14 cellular contexts compared by ENCODE assay signal in genomic region chr19:43783636-43784035, GRCh38. TPM values are rescaled to one million over a fixed set of nuclear protein-coding genes. Genes with fewer than 3 reads are reported as not detected.
DNase-seq lines count a peak whose midpoint lies in the region; ATAC-seq and TF ChIP-seq lines count a peak whose summit lies in the region.
"Had no signal": no experiment of that assay in that cellular context is flagged by ENCODE, and none has a peak within 500 bp of the region (broad histone marks: within the 10 kb centered on the region; RNA-seq: fewer than 3 reads in every experiment).

No MANE protein-coding gene starts in this region.

- intact Hi-C loops in Caco-2 (cut with micrococcal nuclease; ENCODE audit: unreplicated experiment) (loop anchor here (10.0 kb wide), 2 partner anchors 119 to 189 kb away; partner anchors contain the start of genes IRGQ and ZNF576), IMR-90 (cut with micrococcal nuclease) (no loop called here), aorta (cut with DNase I) (loop anchor here (2.0 kb wide), 1 partner anchor 37 kb away; no protein-coding TSS in a partner anchor)

- no peak overlapping the region for H3K9ac ChIP-seq in IMR-90 (ENCODE audit: low read depth, low read length)

- no peak overlapping the region for H3K18ac ChIP-seq in IMR-90 (ENCODE audit: low read depth, low read length)

- in situ Hi-C loops in IMR-90 (cut with MboI; ENCODE audit: low sequenced_read_pairs): loop anchor here (5.0 kb wide), 1 partner anchor 36 kb away; no protein-coding TSS in a partner anchor

- no peak overlapping the region for H3K4me3 Mint-ChIP-seq in Caco-2 (ENCODE audit: unreplicated experiment)
- peak overlapping the region; percentile 73 for H3K4me3 Mint-ChIP-seq in activated naive CD8-positive, alpha-beta T cell
- H3K4me3 Mint-ChIP-seq in naive thymus-derived CD8-positive, alpha-beta T cell: peak overlapping the region; percentile 15 to 93 (median 84)
- H3K4me3 Mint-ChIP-seq: brain had no signal

- no peak for TF ChIP-seq RAD21 in IMR-90 (IDR thresholded peaks at IDR 0.05; ENCODE audit: low read length)

- no peak overlapping the region for H2BK5ac ChIP-seq in IMR-90 (ENCODE audit: low read depth, low read length, poor library complexity, severe bottlenecking)

- H3K27me3 ChIP-seq in Caco-2 (replicated peaks; ENCODE audit: control insufficient read depth, insufficient read depth, low read length) (no peaks in the 10 kb centered on the region), IMR-90 (ENCODE audit: control insufficient read depth, insufficient read depth, low read length) (no peaks in the 10 kb centered on the region), aorta (ENCODE audit: control insufficient read depth in 1 of 2, insufficient read depth in 2 of 2, low read length in 1 of 2) (no peaks in the 10 kb centered on the region)

- H3K4me1 ChIP-seq in Caco-2 (peaks cover 11% of the 10 kb centered on the region), IMR-90 (ENCODE audit: control insufficient read depth, insufficient read depth, low read length) (peaks cover 12% of the 10 kb centered on the region), aorta (ENCODE audit: control insufficient read depth in 1 of 2, insufficient read depth in 2 of 2, low read length in 2 of 2) (no peaks in the 10 kb centered on the region)

- H3K27ac Mint-ChIP-seq in Caco-2 (ENCODE audit: unreplicated experiment): peak overlapping the region; percentile 1
- peak overlapping the region; percentile 95 for H3K27ac Mint-ChIP-seq in activated naive CD8-positive, alpha-beta T cell
- H3K27ac Mint-ChIP-seq in naive thymus-derived CD8-positive, alpha-beta T cell: peak overlapping the region; percentile 91 to 99 (median 96)

- peak overlapping the region; percentile 83; the same call in 1 of the 2 replicates for H2AK5ac ChIP-seq in IMR-90 (ENCODE audit: low read depth, low read length)

- no peak overlapping the region for H2AK9ac ChIP-seq in IMR-90 (replicated peaks; ENCODE audit: low read depth, low read length, poor library complexity)

- H3K4ac ChIP-seq in IMR-90 (ENCODE audit: low read depth, low read length): 0 out of 2 replicates have a peak overlapping the region, but pooled peaks have one; percentile 50

- WGBS in IMR-90 (ENCODE audit: extremely low coverage in 2 of 2, insufficient read length in 1 of 2), 2 experiments: 89% methylated on average over 7 of the region's 8 CpGs; no CpG with 5 or more reads in 1 of the 2 experiments
- WGBS in aorta, 2 donors: 86 to 89% methylated on average over 8 of the region's 8 CpGs

- H2BK120ac ChIP-seq in IMR-90 (ENCODE audit: low read depth, low read length): peak overlapping the region; percentile 16; the same call in 1 of the 2 replicates

- no peak for TF ChIP-seq POLR2A in IMR-90 (IDR thresholded peaks at IDR 0.05; ENCODE audit: low read depth, low read length)

- H3K27me3 Mint-ChIP-seq in Caco-2 (ENCODE audit: insufficient read depth, unreplicated experiment): no peaks in the 10 kb centered on the region
- no peaks in the 10 kb centered on the region for H3K27me3 Mint-ChIP-seq in activated naive CD8-positive, alpha-beta T cell
- H3K27me3 Mint-ChIP-seq in naive thymus-derived CD8-positive, alpha-beta T cell: peaks cover 0 to 14% (median 3%) of the 10 kb centered on the region in 5 donors

- no peaks in the 10 kb centered on the region for H3K36me3 Mint-ChIP-seq in Caco-2 (ENCODE audit: insufficient read depth, unreplicated experiment)
- H3K36me3 Mint-ChIP-seq in activated naive CD8-positive, alpha-beta T cell: no peaks in the 10 kb centered on the region
- no peaks in the 10 kb centered on the region for H3K36me3 Mint-ChIP-seq in naive thymus-derived CD8-positive, alpha-beta T cell
- H3K36me3 Mint-ChIP-seq: brain had no signal

- H3K4me3 ChIP-seq in Caco-2 (ENCODE audit: low read depth, low read length) (no peak overlapping the region), IMR-90 (ENCODE audit: insufficient read depth, low read depth, low read length) (no peak overlapping the region), aorta (ENCODE audit: low read length in 2 of 2) (no peak overlapping the region)
- H3K4me3 ChIP-seq: heart left ventricle, tibial artery had no signal

- H4K5ac ChIP-seq in IMR-90 (ENCODE audit: low read depth, low read length): no peak overlapping the region

- H3K23ac ChIP-seq in IMR-90 (ENCODE audit: low read depth, low read length): no peak overlapping the region

- H2BK20ac ChIP-seq in IMR-90 (ENCODE audit: low read depth, low read length): peak overlapping the region; percentile 51

- no peak for TF ChIP-seq CTCF in Caco-2 (IDR thresholded peaks at IDR 0.05; ENCODE audit: insufficient read depth in 1 of 2, low read depth in 1 of 2, low read length in 1 of 2, severe bottlenecking in 1 of 2, unreplicated experiment in 1 of 2)
- no peak for TF ChIP-seq CTCF in IMR-90 (conservative IDR thresholded peaks at IDR 0.05; ENCODE audit: low read depth, low read length)

- H3K27ac ChIP-seq in IMR-90 (ENCODE audit: insufficient read depth, low read length) (no peak overlapping the region), aorta (ENCODE audit: low read depth in 1 of 2, low read length in 2 of 2) (no peak overlapping the region)
- H3K27ac ChIP-seq: tibial artery had no signal

- H3K9me3 ChIP-seq in Caco-2 (no peaks in the 10 kb centered on the region), IMR-90 (ENCODE audit: control insufficient read depth, insufficient read depth, low read length) (no peaks in the 10 kb centered on the region), aorta (ENCODE audit: control insufficient read depth, low read length) (no peaks in the 10 kb centered on the region)
- H3K9me3 ChIP-seq: heart left ventricle, tibial artery had no signal

- no peak overlapping the region; the same call in 1 of the 2 replicates for H4K91ac ChIP-seq in IMR-90 (ENCODE audit: insufficient read depth, low read depth, low read length)

- POLR2A ChIA-PET in Caco-2 (lab: Charles Lee): no interaction called here
- POLR2A ChIA-PET in IMR-90 (lab: Charles Lee; ENCODE audit: unreplicated experiment): no interaction called here
- POLR2A ChIA-PET in naive thymus-derived CD8-positive, alpha-beta T cell (lab: Charles Lee): interaction anchor here (1.2 to 2.8 kb wide), 2 partner anchors 19 to 38 kb away, joined by 4 to 8 read pairs; no protein-coding TSS in a partner anchor

- BruUV-seq in Caco-2 (replicated peaks; lab: Mats Ljungman, UMichigan): no TSS peak
- no TSS peak for BruUV-seq in IMR-90 (replicated peaks; lab: Mats Ljungman, UMichigan)

- peaks cover 12% of the 10 kb centered on the region for H3K9me3 Mint-ChIP-seq in Caco-2 (ENCODE audit: unreplicated experiment)
- H3K9me3 Mint-ChIP-seq in activated naive CD8-positive, alpha-beta T cell (ENCODE audit: low read depth): no peaks in the 10 kb centered on the region
- H3K9me3 Mint-ChIP-seq in naive thymus-derived CD8-positive, alpha-beta T cell: no peaks in the 10 kb centered on the region

- peaks cover 23% of the 10 kb centered on the region for H3K4me1 Mint-ChIP-seq in Caco-2 (ENCODE audit: low read depth, unreplicated experiment)
- peaks cover 52% of the 10 kb centered on the region for H3K4me1 Mint-ChIP-seq in activated naive CD8-positive, alpha-beta T cell (ENCODE audit: low read depth)
- peaks cover 35 to 55% (median 54%) of the 10 kb centered on the region in 4 donors for H3K4me1 Mint-ChIP-seq in naive thymus-derived CD8-positive, alpha-beta T cell

- H3K4me2 ChIP-seq in IMR-90 (ENCODE audit: low read depth, low read length): no peak overlapping the region

- CTCF ChIA-PET in Caco-2 (lab: Charles Lee): no interaction called here
- CTCF ChIA-PET in IMR-90 (lab: Yijun Ruan, JAX): no interaction called here

- no peak for ATAC-seq in IMR-90 (ENCODE audit: low read depth)
- ATAC-seq in naive thymus-derived CD8-positive, alpha-beta T cell: no peak
- ATAC-seq in aorta (ENCODE audit: low FRiP score): no peak
- ATAC-seq: left lobe of liver had no signal

- H4K8ac ChIP-seq in IMR-90 (ENCODE audit: low read depth in 2 of 2, low read length in 2 of 2): no peak overlapping the region

- no peak overlapping the region for H3K56ac ChIP-seq in IMR-90 (ENCODE audit: extremely low read depth, insufficient read depth, low read length)

- no peaks in the 10 kb centered on the region for H3K79me1 ChIP-seq in IMR-90 (ENCODE audit: low read depth in 1 of 2, low read length in 2 of 2)

- no peaks in the 10 kb centered on the region for H4K20me1 ChIP-seq in IMR-90 (ENCODE audit: insufficient read depth, low read length)

- no peak for DNase-seq in Caco-2
- DNase-seq in IMR-90: no peak
- no peak for DNase-seq in naive thymus-derived CD8-positive, alpha-beta T cell
- DNase-seq in NCI-H774 (lab: John Stamatoyannopoulos, UW): no peak
- no peak for DNase-seq in aorta
- no peak for DNase-seq in D341Med (ENCODE audit: low spot score)
- no peak for DNase-seq in COLO829 (ENCODE audit: low spot score)
- DNase-seq: NCI-H2227 treated with DMSO at 0.1 percent for 48 hours had no signal

- H3K36me3 ChIP-seq in Caco-2 (ENCODE audit: control insufficient read depth, insufficient read depth, low read length) (no peaks in the 10 kb centered on the region), IMR-90 (ENCODE audit: control insufficient read depth, insufficient read depth, low read length) (no peaks in the 10 kb centered on the region), aorta (ENCODE audit: control insufficient read depth in 1 of 2, insufficient read depth in 2 of 2, low read length in 1 of 2) (no peaks in the 10 kb centered on the region)
- H3K36me3 ChIP-seq: heart left ventricle, tibial artery had no signal

- H2AFZ ChIP-seq in IMR-90 (replicated peaks; ENCODE audit: low read length, poor library complexity): no peak overlapping the region

- H3K14ac ChIP-seq in IMR-90 (replicated peaks; ENCODE audit: low read depth, low read length): no peak overlapping the region

- dilution Hi-C loops in IMR-90 (cut with HindIII; ENCODE audit: low sequenced_read_pairs, unreplicated experiment): no loop called here

- H2BK15ac ChIP-seq in IMR-90 (ENCODE audit: low read depth, low read length): peak overlapping the region; percentile 81; the same call in 1 of the 3 replicates

- peaks cover 8% of the 10 kb centered on the region for H3K9me1 ChIP-seq in IMR-90 (ENCODE audit: insufficient read depth, low read length)

RNA-seq across cellular contexts. Expression of gene KCNN4, which starts 2.9 kb away (rescaled TPM):
- total RNA-seq in Caco-2 (2022): 3.0 and 4.0 TPM in 2 replicates
- 0.54 and 0.83 TPM in 2 replicates for total RNA-seq in IMR-90 (2012; rRNA removed)
- 0.99 and 1.2 TPM in 2 replicates for polyA plus RNA-seq in IMR-90 (2012; rRNA removed)
- polyA plus RNA-seq in IMR-90 (2012; cell fraction: cytosol; rRNA removed): 0.80 and 0.93 TPM in 2 replicates
- polyA plus RNA-seq in IMR-90 (2012; cell fraction: nucleus; rRNA removed; ENCODE audit: low replicate concordance): 1.3 and 4.5 TPM in 2 replicates
- 100 to 1,000 TPM in 1 of 2 experiments, 10 to 100 TPM in 1; 92.9 to 103 TPM for total RNA-seq in naive thymus-derived CD8-positive, alpha-beta T cell
- 10 to 100 TPM in 2 of 3 donors, 1 to 10 TPM in 1; 7.6 to 28.6 (median 11.7) TPM for polyA plus RNA-seq in naive thymus-derived CD8-positive, alpha-beta T cell
- total RNA-seq in aorta: 1 to 10 TPM; 4.1 to 4.3 TPM
- polyA plus RNA-seq in aorta: 1 to 10 TPM; 1.5 to 8.6 TPM
- total RNA-seq: endothelial cell of umbilical vein had no signal

RNA-seq across cellular contexts. Expression of gene LYPD5, which starts 18.6 kb away (rescaled TPM):
- 0.93 and 0.95 TPM in 2 replicates for total RNA-seq in Caco-2 (2022)
- total RNA-seq in IMR-90 (2012; rRNA removed): under 0.01 and 0.36 TPM in 2 replicates
- 0.27 and 0.31 TPM in 2 replicates for polyA plus RNA-seq in IMR-90 (2012; rRNA removed)
- 0.15 and 0.93 TPM in 2 replicates for polyA plus RNA-seq in IMR-90 (2012; cell fraction: cytosol; rRNA removed)
- 0.36 and 0.54 TPM in 2 replicates for polyA plus RNA-seq in IMR-90 (2012; cell fraction: nucleus; rRNA removed; ENCODE audit: low replicate concordance)
- under 1 TPM; 0.60 to 0.69 TPM for total RNA-seq in naive thymus-derived CD8-positive, alpha-beta T cell
- under 1 TPM in 2 of 3 donors, not detected in 1; 0.07 to 0.72 TPM for polyA plus RNA-seq in naive thymus-derived CD8-positive, alpha-beta T cell
- total RNA-seq in aorta: 1 to 10 TPM; 1.6 to 1.9 TPM
- under 1 TPM; 0.08 to 0.63 TPM for polyA plus RNA-seq in aorta
- total RNA-seq: endothelial cell of umbilical vein, left lobe of liver had no signal

RNA-seq across cellular contexts. Expression of gene SMG9, which starts 28.9 kb away (rescaled TPM):
- 87.6 and 98.8 TPM in 2 replicates for total RNA-seq in Caco-2 (2022)
- total RNA-seq in IMR-90 (2012; rRNA removed): 4.8 and 5.8 TPM in 2 replicates
- polyA plus RNA-seq in IMR-90 (2012; rRNA removed): 21.4 and 24.3 TPM in 2 replicates
- 8.3 and 9.1 TPM in 2 replicates for polyA plus RNA-seq in IMR-90 (2012; cell fraction: cytosol; rRNA removed)
- polyA plus RNA-seq in IMR-90 (2012; cell fraction: nucleus; rRNA removed; ENCODE audit: low replicate concordance): 60.7 and 76.3 TPM in 2 replicates
- 10 to 100 TPM; 48.9 to 51.9 TPM for total RNA-seq in naive thymus-derived CD8-positive, alpha-beta T cell
- polyA plus RNA-seq in naive thymus-derived CD8-positive, alpha-beta T cell: 1 to 10 TPM; 3.4 to 8.3 (median 8.3) TPM
- 10 to 100 TPM; 29.2 to 50.6 TPM for total RNA-seq in aorta
- 10 to 100 TPM; 14.9 to 31.1 TPM for polyA plus RNA-seq in aorta

RNA-seq across cellular contexts. Expression of gene ZNF283, which starts 43.5 kb away (rescaled TPM):
- total RNA-seq in Caco-2 (2022) (12.0 and 14.7 TPM in 2 replicates), IMR-90 (2012; rRNA removed) (5.0 and 10.3 TPM in 2 replicates), aorta (10 to 100 TPM; 12.0 to 15.2 TPM)
- polyA plus RNA-seq in IMR-90 (2012; rRNA removed) (1.2 and 2.1 TPM in 2 replicates), aorta (1 to 10 TPM; 3.9 to 4.5 TPM)
- polyA plus RNA-seq in IMR-90 (2012; cell fraction: cytosol; rRNA removed): 0.08 and 0.53 TPM in 2 replicates
- polyA plus RNA-seq in IMR-90 (2012; cell fraction: nucleus; rRNA removed; ENCODE audit: low replicate concordance): 0.45 and 3.6 TPM in 2 replicates
- 10 to 100 TPM; 24.2 to 25.8 TPM for total RNA-seq in naive thymus-derived CD8-positive, alpha-beta T cell
- polyA plus RNA-seq in naive thymus-derived CD8-positive, alpha-beta T cell: 1 to 10 TPM; 3.3 to 4.3 (median 3.7) TPM

Comparison
In these comparisons a context has a peak if more than half of its experiments do, and no peak if none do; other contexts are left out.
1. H3K27ac Mint-ChIP-seq: peak in every context shown above with its lines; median percentile 96 in naive thymus-derived CD8-positive, alpha-beta T cell; 95 in activated naive CD8-positive, alpha-beta T cell; 1 in Caco-2.
2. RNA of gene KCNN4, which starts 2.9 kb away (total RNA-seq): 92.9 to 103 TPM in naive thymus-derived CD8-positive, alpha-beta T cell; 4.1 to 4.3 TPM in aorta, 3.0 to 4.0 TPM in Caco-2 and 0.54 to 0.83 TPM in IMR-90; every median in the first group is over 10 times any median in the second.